Comparison of ENCODE assay signal across 22 cellular contexts in genomic region chr14:58073516-58073915, GRCh38.
A peak's percentile ranks its signal among the peaks of the same experiment; 100 is the strongest.
DNase-seq lines count a peak whose midpoint lies in the region; ATAC-seq and TF ChIP-seq lines count a peak whose summit lies in the region.
"Had no signal": no experiment of that assay in that cellular context is flagged by ENCODE, and none has a peak within 500 bp of the region (broad histone marks: within the 10 kb centered on the region; RNA-seq: fewer than 3 reads in every experiment).

No MANE protein-coding gene starts in this region.

- H3K4me1 Mint-ChIP-seq in CD8-positive, alpha-beta T cell (ENCODE audit: low read depth) = no peaks in the 10 kb centered on the region
- H3K4me1 Mint-ChIP-seq: B cell; CD4-positive, CD25-positive, alpha-beta regulatory T cell; CD8-positive, alpha-beta memory T cell had no signal

- H2AFZ ChIP-seq in PC-3 (ENCODE audit: low read length) = no peak overlapping the region
- H2AFZ ChIP-seq: GM23248 had no signal

- H3K27me3 Mint-ChIP-seq in CD8-positive, alpha-beta T cell (ENCODE audit: low read depth) = peaks cover 11% of the 10 kb centered on the region

- H3K9me2 ChIP-seq in PC-3 (replicated peaks; ENCODE audit: low read length) = no peaks in the 10 kb centered on the region

- H3K27ac ChIP-seq in PC-3 (ENCODE audit: low read length) (no peak overlapping the region), VCaP (peak overlapping the region; percentile 17; the same call in 1 of the 2 replicates)
- H3K27ac ChIP-seq in CD8-positive, alpha-beta T cell (ENCODE audit: low read depth, low read length) = no peak overlapping the region
- H3K27ac ChIP-seq: 22Rv1, BLaER1, C4-2B, GM23248 had no signal

- no peaks in the 10 kb centered on the region; the same call in 1 of the 2 replicates for H3K4me1 ChIP-seq in PC-3 (ENCODE audit: insufficient read depth, low read length)
- H3K4me1 ChIP-seq in CD8-positive, alpha-beta T cell (ENCODE audit: insufficient read depth, low read length) = no peaks in the 10 kb centered on the region
- H3K4me1 ChIP-seq: BLaER1 had no signal

- H3K9me3 ChIP-seq in PC-3 (ENCODE audit: low read length) = no peaks in the 10 kb centered on the region
- H3K9me3 ChIP-seq in CD8-positive, alpha-beta T cell (ENCODE audit: low read length) = no peaks in the 10 kb centered on the region
- H3K9me3 ChIP-seq: BLaER1 had no signal

- POLR2A ChIA-PET in PC-3 (lab: Charles Lee; ENCODE audit: unreplicated experiment) = interaction anchor here (0.8 kb wide), 1 partner anchor 185 kb away, joined by 4 read pairs; no protein-coding TSS in a partner anchor
- POLR2A ChIA-PET in CD8-positive, alpha-beta T cell (lab: Charles Lee) = no interaction called here

- ATAC-seq in PC-3 = peak; percentile 16; the same call in 1 of the 2 replicates
- no peak for ATAC-seq in CD8-positive, alpha-beta T cell

- no peaks in the 10 kb centered on the region for H3K36me3 ChIP-seq in PC-3 (ENCODE audit: low read depth, low read length)
- H3K36me3 ChIP-seq in CD8-positive, alpha-beta T cell (ENCODE audit: insufficient read depth, low read length) = no peaks in the 10 kb centered on the region
- H3K36me3 ChIP-seq: BLaER1 had no signal

- intact Hi-C loops in PC-3 (cut with micrococcal nuclease) = loop anchor here (1.0 to 5.0 kb wide), 4 partner anchors 31 to 681 kb away; partner anchors contain the start of gene NAA30
- intact Hi-C loops in CD8-positive, alpha-beta T cell (cut with DNase I, micrococcal nuclease) = loop anchor here (2.0 to 10.0 kb wide), 4 partner anchors 586 to 1583 kb away; no protein-coding TSS in a partner anchor

- no peak overlapping the region for H3K4me3 Mint-ChIP-seq in CD8-positive, alpha-beta T cell
- H3K4me3 Mint-ChIP-seq: B cell; CD4-positive, CD25-positive, alpha-beta regulatory T cell; CD8-positive, alpha-beta memory T cell had no signal

- H3K27me3 ChIP-seq in PC-3 (ENCODE audit: low read length) = peaks cover 10% of the 10 kb centered on the region; the same call in 1 of the 2 replicates
- no peaks in the 10 kb centered on the region for H3K27me3 ChIP-seq in CD8-positive, alpha-beta T cell (ENCODE audit: insufficient read depth, low read length)
- H3K27me3 ChIP-seq: BLaER1 had no signal

- no TSS peak for BruUV-seq in PC-3 (replicated peaks; lab: Mats Ljungman, UMichigan)

- no peaks in the 10 kb centered on the region for H3K79me2 ChIP-seq in PC-3 (ENCODE audit: low read length)

- CTCF ChIA-PET in PC-3 (lab: Charles Lee) = interaction anchor here (0.6 to 1.0 kb wide), 3 partner anchors 33 to 202 kb away, joined by 3 to 7 read pairs (median 3); no protein-coding TSS in a partner anchor
- CTCF ChIA-PET in CD8-positive, alpha-beta T cell (lab: Charles Lee) = interaction anchor here (0.7 to 2.2 kb wide), 6 partner anchors 9 to 96 kb away, joined by 3 to 14 read pairs (median 3); no protein-coding TSS in a partner anchor

- no peak overlapping the region for H3K9ac ChIP-seq in PC-3 (ENCODE audit: low read length)
- H3K9ac ChIP-seq: BLaER1, GM23248 had no signal

- H3F3A ChIP-seq in PC-3 (ENCODE audit: low read length, unreplicated experiment) = no peaks in the 10 kb centered on the region

- no peak for TF ChIP-seq CTCF in PC-3 (conservative IDR thresholded peaks at IDR 0.05; ENCODE audit: low read depth, low read length)
- TF ChIP-seq CTCF in VCaP (conservative IDR thresholded peaks at IDR 0.05) = no peak
- TF ChIP-seq CTCF in CD8-positive, alpha-beta T cell (IDR thresholded peaks at IDR 0.05) = no peak

- H3K27ac Mint-ChIP-seq in CD8-positive, alpha-beta T cell = no peak overlapping the region
- H3K27ac Mint-ChIP-seq: B cell; CD4-positive, CD25-positive, alpha-beta regulatory T cell; CD8-positive, alpha-beta memory T cell had no signal

- no peak overlapping the region for H3K4me3 ChIP-seq in PC-3 (ENCODE audit: low read length)
- no peak overlapping the region for H3K4me3 ChIP-seq in CD8-positive, alpha-beta T cell (ENCODE audit: low read depth, low read length)
- H3K4me3 ChIP-seq: BLaER1, GM12878, GM23248 had no signal

- H4K20me1 ChIP-seq in PC-3 (ENCODE audit: low read length) = no peaks in the 10 kb centered on the region
- H4K20me1 ChIP-seq: BLaER1 had no signal

- H3K36me3 Mint-ChIP-seq in CD8-positive, alpha-beta T cell = no peaks in the 10 kb centered on the region
- H3K36me3 Mint-ChIP-seq: CD4-positive, CD25-positive, alpha-beta regulatory T cell; CD8-positive, alpha-beta memory T cell had no signal

- H3K4me2 ChIP-seq in PC-3 (ENCODE audit: low read length) = no peak overlapping the region
- H3K4me2 ChIP-seq: BLaER1 had no signal

- DNase-seq in DMS53 (lab: John Stamatoyannopoulos, UW) (peak; percentile 35), DMS53 treated with DMSO at 0.1 percent for 48 hours (lab: John Stamatoyannopoulos, UW; ENCODE audit: unreplicated experiment) (no peak), PC-3 (no peak)
- DNase-seq in stimulated activated CD4-positive, alpha-beta T cell treated with anti-CD3 and anti-CD28 coated beads, Interleukin-4, amount 100 ng/mL, for 1 hour = no peak
- DNase-seq in CD8-positive, alpha-beta T cell = no peak
- DNase-seq in effector CD4-positive, alpha-beta T cell = no peak
- DNase-seq: Calu3; CD4-positive, CD25-positive, alpha-beta regulatory T cell; CD8-positive, alpha-beta memory T cell; COR-L47; DMS79; EL; GDM1; GM23248; H7; HCEC 1CT had no signal

- no peaks in the 10 kb centered on the region for H3K9me3 Mint-ChIP-seq in CD8-positive, alpha-beta T cell
- H3K9me3 Mint-ChIP-seq: CD4-positive, CD25-positive, alpha-beta regulatory T cell; CD8-positive, alpha-beta memory T cell had no signal
